Comparison of ENCODE assay signal across 2 cellular contexts in the genomic region with DNA sequence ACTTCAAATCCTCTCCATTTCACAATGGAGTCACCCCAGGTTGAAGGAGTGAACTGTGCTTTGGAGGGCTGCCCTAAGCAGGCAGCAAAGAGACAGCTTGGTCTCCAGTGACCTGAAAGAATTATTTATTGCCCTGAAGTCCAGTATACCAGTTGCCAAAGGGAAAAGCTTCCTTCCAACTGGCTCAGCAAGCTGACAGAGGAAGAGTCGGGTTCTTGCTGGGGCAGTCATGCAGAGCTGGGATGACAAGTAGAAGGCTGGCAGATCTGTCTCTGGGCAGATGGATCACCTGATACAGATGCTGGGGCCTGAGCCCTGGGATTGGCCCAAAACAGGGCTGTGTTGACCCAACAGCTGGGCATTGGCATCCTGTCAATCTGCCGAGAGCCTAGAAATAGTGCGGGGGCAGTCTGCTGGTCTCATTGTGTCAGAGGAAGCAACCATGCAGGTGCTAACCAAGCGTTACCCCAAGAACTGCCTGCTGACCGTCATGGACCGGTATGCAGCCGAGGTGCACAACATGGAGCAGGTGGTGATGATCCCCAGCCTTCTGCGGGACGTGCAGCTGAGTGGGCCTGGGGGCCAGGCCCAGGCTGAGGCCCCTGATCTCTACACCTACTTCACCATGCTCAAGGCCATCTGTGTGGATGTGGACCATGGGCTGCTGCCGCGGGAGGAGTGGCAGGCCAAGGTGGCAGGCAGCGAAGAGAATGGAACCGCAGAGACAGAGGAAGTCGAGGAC.
TF ChIP-seq lines count a peak whose summit lies in the region.

A gene with protein sequence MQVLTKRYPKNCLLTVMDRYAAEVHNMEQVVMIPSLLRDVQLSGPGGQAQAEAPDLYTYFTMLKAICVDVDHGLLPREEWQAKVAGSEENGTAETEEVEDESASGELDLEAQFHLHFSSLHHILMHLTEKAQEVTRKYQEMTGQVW (plus strand): TSS at position 422 of the 742 bp plus-strand sequence. CDS start 21 bp downstream, at position 443.

TF ChIP-seq in IMR-90, 13 proteins besides CTCF, POLR2A, EP300 and RAD21 (continued from another document):
- TF ChIP-seq, protein P1, sequence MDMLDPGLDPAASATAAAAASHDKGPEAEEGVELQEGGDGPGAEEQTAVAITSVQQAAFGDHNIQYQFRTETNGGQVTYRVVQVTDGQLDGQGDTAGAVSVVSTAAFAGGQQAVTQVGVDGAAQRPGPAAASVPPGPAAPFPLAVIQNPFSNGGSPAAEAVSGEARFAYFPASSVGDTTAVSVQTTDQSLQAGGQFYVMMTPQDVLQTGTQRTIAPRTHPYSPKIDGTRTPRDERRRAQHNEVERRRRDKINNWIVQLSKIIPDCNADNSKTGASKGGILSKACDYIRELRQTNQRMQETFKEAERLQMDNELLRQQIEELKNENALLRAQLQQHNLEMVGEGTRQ (IDR thresholded peaks at IDR 0.05; ENCODE audit: low read depth, low read length): no peak
- TF ChIP-seq SMC3 (IDR thresholded peaks at IDR 0.05; ENCODE audit: low read depth, low read length) (no peak), BHLHE40 (IDR thresholded peaks at IDR 0.05; ENCODE audit: low read depth, low read length) (no peak), NFE2L2 (IDR thresholded peaks at IDR 0.05; ENCODE audit: low read depth, low read length) (no peak), MAFK (IDR thresholded peaks at IDR 0.05; ENCODE audit: low read depth, low read length) (no peak), MXI1 (IDR thresholded peaks at IDR 0.05; ENCODE audit: borderline replicate concordance, low read depth, low read length) (no peak), FOS (IDR thresholded peaks at IDR 0.05; ENCODE audit: low read depth, low read length) (no peak), RFX5 (IDR thresholded peaks at IDR 0.05; ENCODE audit: low read depth, low read length) (no peak), RCOR1 (IDR thresholded peaks at IDR 0.05; ENCODE audit: insufficient replicate concordance, low read length) (no peak), CEBPB (IDR thresholded peaks at IDR 0.05; ENCODE audit: low read depth, low read length) (no peak)
- TF ChIP-seq, protein P2, sequence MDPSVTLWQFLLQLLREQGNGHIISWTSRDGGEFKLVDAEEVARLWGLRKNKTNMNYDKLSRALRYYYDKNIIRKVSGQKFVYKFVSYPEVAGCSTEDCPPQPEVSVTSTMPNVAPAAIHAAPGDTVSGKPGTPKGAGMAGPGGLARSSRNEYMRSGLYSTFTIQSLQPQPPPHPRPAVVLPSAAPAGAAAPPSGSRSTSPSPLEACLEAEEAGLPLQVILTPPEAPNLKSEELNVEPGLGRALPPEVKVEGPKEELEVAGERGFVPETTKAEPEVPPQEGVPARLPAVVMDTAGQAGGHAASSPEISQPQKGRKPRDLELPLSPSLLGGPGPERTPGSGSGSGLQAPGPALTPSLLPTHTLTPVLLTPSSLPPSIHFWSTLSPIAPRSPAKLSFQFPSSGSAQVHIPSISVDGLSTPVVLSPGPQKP (IDR thresholded peaks at IDR 0.05; ENCODE audit: borderline replicate concordance, low read depth, low read length): no peak

TF ChIP-seq in liver, 16 proteins besides CTCF, POLR2A, EP300 and RAD21 (continued from another document):
- no peak for TF ChIP-seq ZBTB33 (IDR thresholded peaks at IDR 0.05)
- peak; percentile 65 for TF ChIP-seq YY1 (IDR thresholded peaks at IDR 0.05)
- TF ChIP-seq SP1 (IDR thresholded peaks at IDR 0.05): peak; percentile 75
- TF ChIP-seq GABPA (IDR thresholded peaks at IDR 0.05 in 1 of 2, conservative IDR thresholded peaks at IDR 0.05 in 1 of 2): no peak
- TF ChIP-seq HNF4A (conservative IDR thresholded peaks at IDR 0.05): peak; percentile 68
- peak; percentile 67 to 85 for TF ChIP-seq RXRA (IDR thresholded peaks at IDR 0.05)
- peak; percentile 95 for TF ChIP-seq REST (IDR thresholded peaks at IDR 0.05)
- TF ChIP-seq JUND (IDR thresholded peaks at IDR 0.05): peak in 1 of 2 donors; percentile 28
- peak; percentile 17 for TF ChIP-seq MAX (IDR thresholded peaks at IDR 0.05)
- no peak for TF ChIP-seq HNF4G (IDR thresholded peaks at IDR 0.05)
- peak; percentile 90 for TF ChIP-seq FOXA2 (IDR thresholded peaks at IDR 0.05)
- peak; percentile 54 to 92 for TF ChIP-seq EGR1 (IDR thresholded peaks at IDR 0.05; ENCODE audit: low read depth in 2 of 2)
- peak; percentile 97 for TF ChIP-seq TAF1 (conservative IDR thresholded peaks at IDR 0.05)
TF ChIP-seq in liver: peak in this region for 11.
